ENCODE assay signal across 7 cellular contexts in the genomic region with DNA sequence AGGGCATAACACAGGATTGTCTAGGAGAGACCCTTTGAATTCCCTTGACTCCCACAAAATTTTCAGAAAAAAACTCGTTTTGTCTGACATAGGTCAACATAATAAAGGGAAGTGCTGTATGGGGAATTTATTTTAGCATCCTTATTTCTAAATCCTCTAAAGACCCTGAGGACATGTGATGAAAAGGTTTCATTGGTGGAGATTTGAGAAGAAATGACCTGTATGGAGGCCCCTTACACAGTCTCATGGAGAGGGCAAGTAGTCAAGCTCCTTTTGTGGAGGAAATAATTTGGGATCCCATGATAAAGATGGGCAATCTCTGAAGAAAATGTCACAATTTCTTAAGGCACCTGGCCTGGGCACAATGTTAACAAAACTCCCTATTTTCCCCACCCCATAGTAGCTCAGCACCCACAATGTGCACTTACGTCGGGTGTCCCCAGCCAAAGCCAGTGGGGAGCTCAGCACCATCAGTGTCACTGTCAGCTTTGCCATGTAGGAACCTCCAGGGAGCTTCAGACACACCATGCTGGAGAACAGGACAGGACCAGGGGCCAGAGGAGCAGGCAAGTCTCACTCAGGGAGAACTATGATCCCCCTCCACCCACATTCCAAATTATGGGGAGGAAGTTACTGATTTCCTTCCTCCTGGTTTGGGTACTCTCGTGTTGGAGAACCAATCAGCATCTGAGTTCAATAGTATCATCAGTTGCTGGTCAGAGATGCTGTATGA. TPM values are rescaled to one million over a fixed set of nuclear protein-coding genes. Genes with fewer than 3 reads are reported as not detected.
DNase-seq lines count a peak whose midpoint lies in the region; ATAC-seq, FAIRE-seq and TF ChIP-seq lines count a peak whose summit lies in the region.

A gene (minus strand): TSS at position 591 of the 733 bp plus-strand sequence. CDS start 63 bp downstream, at position 528.

- no peak within 1 kb of the TSS for H2AFZ ChIP-seq in IMR-90 (replicated peaks; ENCODE audit: low read length, poor library complexity)

- H4K8ac ChIP-seq in IMR-90 (ENCODE audit: low read depth in 2 of 2, low read length in 2 of 2): no peak within 1 kb of the TSS

- H3K27me3 Mint-ChIP-seq in osteocyte (ENCODE audit: unreplicated experiment): peaks cover 7% of the 10 kb centered on the region

- no peak within 1 kb of the TSS for H3K4ac ChIP-seq in IMR-90 (ENCODE audit: low read depth, low read length)

- in situ Hi-C loops in IMR-90 (cut with MboI; ENCODE audit: low sequenced_read_pairs): loop anchor here (10.0 kb wide), 1 partner anchor 55 kb away; a partner anchor contains a TSS

- no peak within 1 kb of the TSS for H3K23ac ChIP-seq in IMR-90 (ENCODE audit: low read depth, low read length)

- no peaks in the 10 kb centered on the region for H3K9me1 ChIP-seq in IMR-90 (ENCODE audit: insufficient read depth, low read length)

- H2BK20ac ChIP-seq in IMR-90 (ENCODE audit: low read depth, low read length): no peak within 1 kb of the TSS

- no peak for FAIRE-seq in RCC 7860 (lab: Jason Lieb, UNC)

- H3K36me3 ChIP-seq in IMR-90 (ENCODE audit: control insufficient read depth, insufficient read depth, low read length): no peaks in the 10 kb centered on the region

- TF ChIP-seq RAD21 in IMR-90 (IDR thresholded peaks at IDR 0.05; ENCODE audit: low read length): no peak

- dilution Hi-C loops in IMR-90 (cut with HindIII; ENCODE audit: low sequenced_read_pairs, unreplicated experiment): no loop called here

- WGBS in IMR-90 (ENCODE audit: extremely low coverage in 2 of 2, insufficient read length in 1 of 2), 2 experiments: no CpG with 5 or more reads among the region's 4 CpGs

- H3K4me2 ChIP-seq in IMR-90 (ENCODE audit: low read depth, low read length): no peak within 1 kb of the TSS

- TF ChIP-seq POLR2A in GM19193 (IDR thresholded peaks at IDR 0.05; ENCODE audit: extremely low read depth, insufficient read depth, insufficient read length) (peak; percentile 58), IMR-90 (IDR thresholded peaks at IDR 0.05; ENCODE audit: low read depth, low read length) (no peak)

- no peaks in the 10 kb centered on the region for H3K9me3 ChIP-seq in IMR-90 (ENCODE audit: control insufficient read depth, insufficient read depth, low read length)

- no peak within 1 kb of the TSS for H2AK5ac ChIP-seq in IMR-90 (ENCODE audit: low read depth, low read length)

- H4K91ac ChIP-seq in IMR-90 (ENCODE audit: insufficient read depth, low read depth, low read length): no peak within 1 kb of the TSS

- no peak within 1 kb of the TSS for H2BK5ac ChIP-seq in IMR-90 (ENCODE audit: low read depth, low read length, poor library complexity, severe bottlenecking)

- no peak within 1 kb of the TSS for H3K9ac ChIP-seq in IMR-90 (ENCODE audit: low read depth, low read length)

- no peaks in the 10 kb centered on the region for H3K79me1 ChIP-seq in IMR-90 (ENCODE audit: low read depth in 1 of 2, low read length in 2 of 2)

- H3K4me1 Mint-ChIP-seq in osteocyte (ENCODE audit: unreplicated experiment): no peaks in the 10 kb centered on the region

- H3K18ac ChIP-seq in IMR-90 (ENCODE audit: low read depth, low read length): no peak within 1 kb of the TSS

- no peak within 1 kb of the TSS for H3K56ac ChIP-seq in IMR-90 (ENCODE audit: extremely low read depth, insufficient read depth, low read length)

- H2BK120ac ChIP-seq in IMR-90 (ENCODE audit: low read depth, low read length): no peak within 1 kb of the TSS

- ATAC-seq in IMR-90 (ENCODE audit: low read depth) (peak; percentile 27; the same call in 1 of the 2 replicates), sciatic nerve (peak; percentile 88)

- no peak within 1 kb of the TSS for H3K4me3 Mint-ChIP-seq in osteocyte (ENCODE audit: unreplicated experiment)

- H2AK9ac ChIP-seq in IMR-90 (replicated peaks; ENCODE audit: low read depth, low read length, poor library complexity): no peak within 1 kb of the TSS

- H3K14ac ChIP-seq in IMR-90 (replicated peaks; ENCODE audit: low read depth, low read length): no peak within 1 kb of the TSS

- intact Hi-C loops in IMR-90 (cut with micrococcal nuclease): no loop called here
- intact Hi-C loops in sciatic nerve (cut with DNase I): no loop called here

- H3K4me1 ChIP-seq in IMR-90 (ENCODE audit: control insufficient read depth, insufficient read depth, low read length): no peaks in the 10 kb centered on the region

- CTCF ChIA-PET in IMR-90 (lab: Yijun Ruan, JAX): no interaction called here

- no peaks in the 10 kb centered on the region for H3K36me3 Mint-ChIP-seq in osteocyte (ENCODE audit: unreplicated experiment)

- TF ChIP-seq CTCF in IMR-90 (conservative IDR thresholded peaks at IDR 0.05; ENCODE audit: low read depth, low read length) (no peak), choroid plexus epithelial cell (conservative IDR thresholded peaks at IDR 0.05; ENCODE audit: low read depth, low read length) (no peak), osteocyte (IDR thresholded peaks at IDR 0.05) (no peak)

- no peak within 1 kb of the TSS for H4K5ac ChIP-seq in IMR-90 (ENCODE audit: low read depth, low read length)

- H3K27ac Mint-ChIP-seq in osteocyte (ENCODE audit: unreplicated experiment): no peak within 1 kb of the TSS

- H4K20me1 ChIP-seq in IMR-90 (ENCODE audit: insufficient read depth, low read length): no peaks in the 10 kb centered on the region

- DNase-seq in IMR-90 (no peak), choroid plexus epithelial cell (ENCODE audit: low read depth) (peak; percentile 16), sciatic nerve (ENCODE audit: low spot score) (peak; percentile 58), RCC 7860 (ENCODE audit: low spot score) (no peak), dedifferentiated amniotic fluid mesenchymal stem cell (ENCODE audit: extremely low spot score) (no peak), osteocyte (ENCODE audit: extremely low spot score, unreplicated experiment) (no peak)

- H3K27ac ChIP-seq in IMR-90 (ENCODE audit: insufficient read depth, low read length): no peak within 1 kb of the TSS

- no peaks in the 10 kb centered on the region for H3K9me3 Mint-ChIP-seq in osteocyte (ENCODE audit: unreplicated experiment)

- H2BK15ac ChIP-seq in IMR-90 (ENCODE audit: low read depth, low read length): no peak within 1 kb of the TSS

- no peaks in the 10 kb centered on the region for H3K27me3 ChIP-seq in IMR-90 (ENCODE audit: control insufficient read depth, insufficient read depth, low read length)

- H3K4me3 ChIP-seq in IMR-90 (ENCODE audit: insufficient read depth, low read depth, low read length) (no peak within 1 kb of the TSS), choroid plexus epithelial cell (ENCODE audit: low read depth, low read length) (no peak within 1 kb of the TSS)

- BruUV-seq in IMR-90 (replicated peaks; lab: Mats Ljungman, UMichigan): no TSS peak

- POLR2A ChIA-PET in IMR-90 (lab: Charles Lee; ENCODE audit: unreplicated experiment): no interaction called here

TF ChIP-seq in IMR-90, 13 proteins besides CTCF, POLR2A, EP300 and RAD21:
- no peak for TF ChIP-seq MXI1 (IDR thresholded peaks at IDR 0.05; ENCODE audit: borderline replicate concordance, low read depth, low read length)
- TF ChIP-seq CHD1 (IDR thresholded peaks at IDR 0.05; ENCODE audit: low read depth, low read length): no peak
- TF ChIP-seq RCOR1 (IDR thresholded peaks at IDR 0.05; ENCODE audit: insufficient replicate concordance, low read length): no peak
- no peak for TF ChIP-seq CEBPB (IDR thresholded peaks at IDR 0.05; ENCODE audit: low read depth, low read length)
- TF ChIP-seq MAZ (IDR thresholded peaks at IDR 0.05; ENCODE audit: borderline replicate concordance, low read depth, low read length): no peak
- TF ChIP-seq, protein P1, sequence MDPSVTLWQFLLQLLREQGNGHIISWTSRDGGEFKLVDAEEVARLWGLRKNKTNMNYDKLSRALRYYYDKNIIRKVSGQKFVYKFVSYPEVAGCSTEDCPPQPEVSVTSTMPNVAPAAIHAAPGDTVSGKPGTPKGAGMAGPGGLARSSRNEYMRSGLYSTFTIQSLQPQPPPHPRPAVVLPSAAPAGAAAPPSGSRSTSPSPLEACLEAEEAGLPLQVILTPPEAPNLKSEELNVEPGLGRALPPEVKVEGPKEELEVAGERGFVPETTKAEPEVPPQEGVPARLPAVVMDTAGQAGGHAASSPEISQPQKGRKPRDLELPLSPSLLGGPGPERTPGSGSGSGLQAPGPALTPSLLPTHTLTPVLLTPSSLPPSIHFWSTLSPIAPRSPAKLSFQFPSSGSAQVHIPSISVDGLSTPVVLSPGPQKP (IDR thresholded peaks at IDR 0.05; ENCODE audit: borderline replicate concordance, low read depth, low read length): no peak
- peak; percentile 72 for TF ChIP-seq RFX5 (IDR thresholded peaks at IDR 0.05; ENCODE audit: low read depth, low read length)

RNA-seq across cellular contexts. Expression of the gene that starts here (rescaled TPM):
- total RNA-seq in IMR-90 (2012; rRNA removed): not detected in 2 replicates
- not detected in 2 replicates for polyA plus RNA-seq in IMR-90 (2012; rRNA removed)
- not detected in 2 replicates for polyA plus RNA-seq in IMR-90 (2012; cell fraction: cytosol; rRNA removed)
- polyA plus RNA-seq in IMR-90 (2012; cell fraction: nucleus; rRNA removed; ENCODE audit: low replicate concordance): not detected in 2 replicates
- 56.6 TPM for total RNA-seq in sciatic nerve
- not detected in 2 replicates for total RNA-seq in osteocyte

Comparison
In these comparisons a context has a peak if more than half of its experiments do, and no peak if none do; other contexts are left out.
1. RNA of the gene that starts here (total RNA-seq): 56.6 TPM in sciatic nerve (single experiment); not detected in IMR-90 and not detected in osteocyte; every median in the first group is over 10 times any median in the second.
2. Peak in ATAC-seq in IMR-90; RNA of the gene not detected or under 1 TPM.
3. DNase-seq: peak in choroid plexus epithelial cell (single experiment) and sciatic nerve (single experiment); none in IMR-90 (single experiment), RCC 7860 (single experiment), dedifferentiated amniotic fluid mesenchymal stem cell (single experiment) and osteocyte (single experiment).